In genomic region chr5:88606173-88606572, GRCh38 we compare ENCODE assay signal across 7 cellular contexts.
"Had no signal": no experiment of that assay in that cellular context is flagged by ENCODE, and none has a peak within 500 bp of the region (broad histone marks: within the 10 kb centered on the region; RNA-seq: fewer than 3 reads in every experiment).

No MANE protein-coding gene starts in this region.

- H3K27ac ChIP-seq: HL-60 had no signal

- DNase-seq: IMR-90, KBM-7 had no signal

- FAIRE-seq: HepG2, HTR-8/SVneo, K562 had no signal

- H3K4me3 Mint-ChIP-seq: IgD-negative memory B cell had no signal

- H3K4me3 ChIP-seq: K562 had no signal

- H3K4me1 Mint-ChIP-seq: IgD-negative memory B cell had no signal

- H3K27ac Mint-ChIP-seq: IgD-negative memory B cell had no signal

- H3K36me3 Mint-ChIP-seq: IgD-negative memory B cell had no signal

- ATAC-seq: HepG2, K562 had no signal
